Comparison of ENCODE assay signal across 1 cellular context in the genomic region with DNA sequence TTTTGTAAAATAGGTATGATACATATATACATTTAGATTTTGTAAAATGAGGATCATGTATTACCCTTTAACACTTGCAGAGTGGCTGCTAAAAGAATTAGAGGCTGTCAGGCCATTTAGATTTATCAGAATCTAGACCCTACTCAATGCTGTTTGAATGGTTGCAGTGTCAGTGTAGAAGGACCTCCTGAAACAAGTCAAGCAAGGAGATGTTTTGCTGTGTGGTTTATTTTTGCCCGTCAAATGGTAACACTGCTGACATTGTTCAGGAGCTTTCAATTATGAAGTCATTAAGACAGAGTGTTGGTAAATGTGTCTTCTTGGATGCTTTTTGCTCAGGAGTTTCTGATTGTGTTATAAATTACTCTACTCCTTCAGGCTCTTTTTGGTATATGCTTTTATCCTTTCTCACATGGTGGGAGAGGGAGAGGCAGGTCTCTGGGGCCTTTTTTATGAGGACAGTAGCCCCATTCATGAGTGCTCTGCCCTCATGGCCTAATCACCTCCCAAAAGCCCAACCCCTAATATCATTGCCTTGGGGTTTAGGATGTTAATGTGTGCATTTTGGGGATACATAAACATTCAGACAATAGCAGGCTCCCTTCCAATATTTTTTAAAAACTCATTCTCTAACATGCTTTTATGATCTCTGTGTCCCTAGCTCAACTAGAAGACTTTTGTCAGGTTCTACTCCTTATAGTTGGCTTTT.
TF ChIP-seq lines count a peak whose summit lies in the region.

No MANE protein-coding gene starts in this region.

TF ChIP-seq in IMR-90, 13 proteins besides CTCF, POLR2A, EP300 and RAD21:
- TF ChIP-seq, protein P1, sequence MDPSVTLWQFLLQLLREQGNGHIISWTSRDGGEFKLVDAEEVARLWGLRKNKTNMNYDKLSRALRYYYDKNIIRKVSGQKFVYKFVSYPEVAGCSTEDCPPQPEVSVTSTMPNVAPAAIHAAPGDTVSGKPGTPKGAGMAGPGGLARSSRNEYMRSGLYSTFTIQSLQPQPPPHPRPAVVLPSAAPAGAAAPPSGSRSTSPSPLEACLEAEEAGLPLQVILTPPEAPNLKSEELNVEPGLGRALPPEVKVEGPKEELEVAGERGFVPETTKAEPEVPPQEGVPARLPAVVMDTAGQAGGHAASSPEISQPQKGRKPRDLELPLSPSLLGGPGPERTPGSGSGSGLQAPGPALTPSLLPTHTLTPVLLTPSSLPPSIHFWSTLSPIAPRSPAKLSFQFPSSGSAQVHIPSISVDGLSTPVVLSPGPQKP (IDR thresholded peaks at IDR 0.05; ENCODE audit: borderline replicate concordance, low read depth, low read length) = no peak
- TF ChIP-seq RCOR1 (IDR thresholded peaks at IDR 0.05; ENCODE audit: insufficient replicate concordance, low read length) (no peak), BHLHE40 (IDR thresholded peaks at IDR 0.05; ENCODE audit: low read depth, low read length) (no peak), RFX5 (IDR thresholded peaks at IDR 0.05; ENCODE audit: low read depth, low read length) (no peak), MAFK (IDR thresholded peaks at IDR 0.05; ENCODE audit: low read depth, low read length) (no peak), CHD1 (IDR thresholded peaks at IDR 0.05; ENCODE audit: low read depth, low read length) (no peak), NFE2L2 (IDR thresholded peaks at IDR 0.05; ENCODE audit: low read depth, low read length) (no peak), SMC3 (IDR thresholded peaks at IDR 0.05; ENCODE audit: low read depth, low read length) (no peak), CEBPB (IDR thresholded peaks at IDR 0.05; ENCODE audit: low read depth, low read length) (no peak), MXI1 (IDR thresholded peaks at IDR 0.05; ENCODE audit: borderline replicate concordance, low read depth, low read length) (no peak), FOS (IDR thresholded peaks at IDR 0.05; ENCODE audit: low read depth, low read length) (no peak), MAZ (IDR thresholded peaks at IDR 0.05; ENCODE audit: borderline replicate concordance, low read depth, low read length) (no peak)
- TF ChIP-seq, protein P2, sequence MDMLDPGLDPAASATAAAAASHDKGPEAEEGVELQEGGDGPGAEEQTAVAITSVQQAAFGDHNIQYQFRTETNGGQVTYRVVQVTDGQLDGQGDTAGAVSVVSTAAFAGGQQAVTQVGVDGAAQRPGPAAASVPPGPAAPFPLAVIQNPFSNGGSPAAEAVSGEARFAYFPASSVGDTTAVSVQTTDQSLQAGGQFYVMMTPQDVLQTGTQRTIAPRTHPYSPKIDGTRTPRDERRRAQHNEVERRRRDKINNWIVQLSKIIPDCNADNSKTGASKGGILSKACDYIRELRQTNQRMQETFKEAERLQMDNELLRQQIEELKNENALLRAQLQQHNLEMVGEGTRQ (IDR thresholded peaks at IDR 0.05; ENCODE audit: low read depth, low read length) = no peak
